In the genomic region with DNA sequence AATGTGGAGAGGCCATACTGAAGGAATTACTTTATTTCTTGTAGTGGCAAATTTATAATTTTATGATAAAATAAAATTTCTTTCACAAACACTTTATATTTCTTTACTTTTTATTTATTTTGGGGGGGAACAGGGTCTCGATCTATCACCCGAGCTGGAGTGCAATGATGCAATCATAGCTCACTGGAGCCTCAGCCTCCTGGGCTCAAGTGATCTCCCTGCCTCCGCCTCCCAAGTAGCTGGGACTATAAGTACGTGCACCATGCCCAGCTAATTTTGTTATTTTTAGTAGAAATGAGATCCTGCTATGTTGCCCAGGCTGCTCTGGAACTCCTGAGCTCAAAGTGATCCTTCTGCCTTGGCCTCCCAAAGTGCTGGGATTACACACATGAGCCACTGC, we compare ENCODE assay signal across 2 cellular contexts.
TF ChIP-seq lines count a peak whose summit lies in the region.

No MANE protein-coding gene starts in this region.

TF ChIP-seq in IMR-90, 13 proteins besides CTCF, POLR2A, EP300 and RAD21:
- TF ChIP-seq MAZ (IDR thresholded peaks at IDR 0.05; ENCODE audit: borderline replicate concordance, low read depth, low read length) (no peak), USF2 (IDR thresholded peaks at IDR 0.05; ENCODE audit: low read depth, low read length) (no peak), SMC3 (IDR thresholded peaks at IDR 0.05; ENCODE audit: low read depth, low read length) (no peak), CEBPB (IDR thresholded peaks at IDR 0.05; ENCODE audit: low read depth, low read length) (0 out of 2 replicates have a peak, but pooled peaks have one; percentile 20)

TF ChIP-seq in K562, 482 proteins besides CTCF, POLR2A, EP300 and RAD21:
- TF ChIP-seq ZNF253 (CRISPR knock-in tag; conservative IDR thresholded peaks at IDR 0.05) (no peak), ZC3H8 (IDR thresholded peaks at IDR 0.05) (no peak), ETV6 (IDR thresholded peaks at IDR 0.05; ENCODE audit: borderline replicate concordance in 1 of 2, low read depth in 2 of 2, low read length in 1 of 2) (no peak), ETV6 (CRISPR knock-in tag; IDR thresholded peaks at IDR 0.05; ENCODE audit: borderline replicate concordance) (no peak), RBM25 (IDR thresholded peaks at IDR 0.05; ENCODE audit: low read depth, low read length, severe bottlenecking) (peak; percentile 19)
- TF ChIP-seq, protein P1, sequence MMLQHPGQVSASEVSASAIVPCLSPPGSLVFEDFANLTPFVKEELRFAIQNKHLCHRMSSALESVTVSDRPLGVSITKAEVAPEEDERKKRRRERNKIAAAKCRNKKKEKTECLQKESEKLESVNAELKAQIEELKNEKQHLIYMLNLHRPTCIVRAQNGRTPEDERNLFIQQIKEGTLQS (IDR thresholded peaks at IDR 0.05) = peak; percentile 75
- TF ChIP-seq, protein P1 (CRISPR knock-in tag; conservative IDR thresholded peaks at IDR 0.05) = no peak
- TF ChIP-seq, protein P2, sequence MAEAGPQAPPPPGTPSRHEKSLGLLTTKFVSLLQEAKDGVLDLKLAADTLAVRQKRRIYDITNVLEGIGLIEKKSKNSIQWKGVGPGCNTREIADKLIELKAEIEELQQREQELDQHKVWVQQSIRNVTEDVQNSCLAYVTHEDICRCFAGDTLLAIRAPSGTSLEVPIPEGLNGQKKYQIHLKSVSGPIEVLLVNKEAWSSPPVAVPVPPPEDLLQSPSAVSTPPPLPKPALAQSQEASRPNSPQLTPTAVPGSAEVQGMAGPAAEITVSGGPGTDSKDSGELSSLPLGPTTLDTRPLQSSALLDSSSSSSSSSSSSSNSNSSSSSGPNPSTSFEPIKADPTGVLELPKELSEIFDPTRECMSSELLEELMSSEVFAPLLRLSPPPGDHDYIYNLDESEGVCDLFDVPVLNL (CRISPR knock-in tag; IDR thresholded peaks at IDR 0.05; ENCODE audit: low read depth) = no peak
- TF ChIP-seq, protein P3, sequence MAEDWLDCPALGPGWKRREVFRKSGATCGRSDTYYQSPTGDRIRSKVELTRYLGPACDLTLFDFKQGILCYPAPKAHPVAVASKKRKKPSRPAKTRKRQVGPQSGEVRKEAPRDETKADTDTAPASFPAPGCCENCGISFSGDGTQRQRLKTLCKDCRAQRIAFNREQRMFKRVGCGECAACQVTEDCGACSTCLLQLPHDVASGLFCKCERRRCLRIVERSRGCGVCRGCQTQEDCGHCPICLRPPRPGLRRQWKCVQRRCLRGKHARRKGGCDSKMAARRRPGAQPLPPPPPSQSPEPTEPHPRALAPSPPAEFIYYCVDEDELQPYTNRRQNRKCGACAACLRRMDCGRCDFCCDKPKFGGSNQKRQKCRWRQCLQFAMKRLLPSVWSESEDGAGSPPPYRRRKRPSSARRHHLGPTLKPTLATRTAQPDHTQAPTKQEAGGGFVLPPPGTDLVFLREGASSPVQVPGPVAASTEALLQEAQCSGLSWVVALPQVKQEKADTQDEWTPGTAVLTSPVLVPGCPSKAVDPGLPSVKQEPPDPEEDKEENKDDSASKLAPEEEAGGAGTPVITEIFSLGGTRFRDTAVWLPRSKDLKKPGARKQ (CRISPR knock-in tag; IDR thresholded peaks at IDR 0.05) = no peak
